Comparison of ENCODE assay signal across 2 cellular contexts in the genomic region with DNA sequence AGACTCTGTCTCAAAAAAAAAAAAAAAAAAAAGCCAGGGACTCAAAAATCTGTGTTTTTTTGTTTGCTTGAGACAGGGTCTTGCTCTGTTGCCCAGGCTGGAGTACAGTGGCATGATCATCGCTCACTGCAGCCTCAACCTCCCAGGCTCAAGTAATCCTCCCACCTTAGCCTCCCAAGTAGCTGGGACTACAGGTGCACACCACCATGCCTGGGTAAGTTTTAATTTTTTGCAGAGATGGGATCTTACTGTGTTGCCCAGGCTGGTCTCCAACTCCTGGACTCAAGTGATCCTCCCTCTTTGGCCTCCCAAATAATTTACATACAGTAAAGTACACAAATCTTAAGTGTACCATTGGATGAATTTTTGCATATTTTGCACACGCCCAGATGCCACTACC. TPM values are rescaled to one million over a fixed set of nuclear protein-coding genes. Genes with fewer than 3 reads are reported as not detected.
"Had no signal": no experiment of that assay in that cellular context is flagged by ENCODE, and none has a peak within 500 bp of the region (broad histone marks: within the 10 kb centered on the region; RNA-seq: fewer than 3 reads in every experiment).

No MANE protein-coding gene starts in this region.

RNA-seq across cellular contexts. Expression of gene OPRD1, which starts 20.0 kb away (rescaled TPM):
- total RNA-seq: G401, GM12878 had no signal
